ENCODE assay signal across 9 cellular contexts in genomic region chr14:61511558-61511924, GRCh38.
DNase-seq lines count a peak whose midpoint lies in the region; ATAC-seq, FAIRE-seq and TF ChIP-seq lines count a peak whose summit lies in the region.
"Had no signal": no experiment of that assay in that cellular context is flagged by ENCODE, and none has a peak within 500 bp of the region (broad histone marks: within the 10 kb centered on the region; RNA-seq: fewer than 3 reads in every experiment).

No MANE protein-coding gene starts in this region.

- H3K79me2 ChIP-seq in trophoblast cell (ENCODE audit: control insufficient read depth, insufficient read depth, low read length, poor library complexity) = peaks cover 2% of the 10 kb centered on the region

- no peaks in the 10 kb centered on the region for H3K9me3 ChIP-seq in cardiac muscle cell (ENCODE audit: low read depth)
- H3K9me3 ChIP-seq in right atrium auricular region = no peaks in the 10 kb centered on the region
- no peaks in the 10 kb centered on the region for H3K9me3 ChIP-seq in trophoblast cell (ENCODE audit: insufficient read depth, low read depth, low read length)

- no peaks in the 10 kb centered on the region for H3K9me3 Mint-ChIP-seq in CD14-positive monocyte

- H3K36me3 ChIP-seq in cardiac muscle cell (peaks cover 2% of the 10 kb centered on the region), right atrium auricular region (no peaks in the 10 kb centered on the region), trophoblast cell (ENCODE audit: control insufficient read depth in 1 of 2, insufficient read depth in 2 of 2, low read length in 2 of 2) (peaks cover 0 to 4% of the 10 kb centered on the region in 2 experiments)

- no peak overlapping the region for H2AK5ac ChIP-seq in trophoblast cell (ENCODE audit: low read length)

- no peaks in the 10 kb centered on the region for H3K27me3 Mint-ChIP-seq in CD14-positive monocyte (ENCODE audit: low read depth in 3 of 3)

- peak overlapping the region; percentile 75 for H4K91ac ChIP-seq in trophoblast cell (ENCODE audit: low read depth, low read length)

- no peak overlapping the region for H4K12ac ChIP-seq in trophoblast cell (ENCODE audit: low read depth, low read length)

- WGBS in trophoblast cell (ENCODE audit: extremely low coverage, insufficient coverage, insufficient read length) = no CpG with 5 or more reads among the region's 6 CpGs

- no peaks in the 10 kb centered on the region for H3K27me3 ChIP-seq in cardiac muscle cell
- H3K27me3 ChIP-seq in right atrium auricular region = no peaks in the 10 kb centered on the region
- H3K27me3 ChIP-seq in trophoblast cell (ENCODE audit: insufficient read depth, low read length) = no peaks in the 10 kb centered on the region

- H3K36me3 Mint-ChIP-seq in CD14-positive monocyte = peaks cover 11% of the 10 kb centered on the region in 2 donors

- peaks cover 39% of the 10 kb centered on the region for H3K79me1 ChIP-seq in trophoblast cell (ENCODE audit: low read length)

- H4K8ac ChIP-seq in trophoblast cell (ENCODE audit: low read depth, low read length) = peak overlapping the region; percentile 37

- DNase-seq in cardiac muscle cell (ENCODE audit: low read depth in 1 of 2, low spot score in 1 of 2) (no peak), right atrium auricular region (ENCODE audit: low spot score) (no peak), caudate nucleus (lab: John Stamatoyannopoulos, UW) (peak in 47 of 61 donors; percentile 18 to 95 (median 59)), trophoblast cell (peak in 1 of 2 donors; percentile 26), urothelium cell line (ENCODE audit: low spot score) (no peak), CD14-positive monocyte (ENCODE audit: low spot score) (no peak)
- DNase-seq: NCI-H146 had no signal

- peak overlapping the region in 2 of 7 donors; percentile 28 to 68 for H3K27ac Mint-ChIP-seq in CD14-positive monocyte

- no peak overlapping the region for H3K9ac ChIP-seq in trophoblast cell (ENCODE audit: low read length)

- H3K4me2 ChIP-seq in trophoblast cell (ENCODE audit: low read length) = no peak overlapping the region

- no peak overlapping the region for H3K23ac ChIP-seq in trophoblast cell (ENCODE audit: low read length)

- H3K27ac ChIP-seq in cardiac muscle cell (peak overlapping the region; percentile 66), right atrium auricular region (peak overlapping the region in 1 of 2 donors; percentile 39), caudate nucleus (ENCODE audit: low read depth, low read length) (peak overlapping the region; percentile 40), trophoblast cell (ENCODE audit: low read depth, low read length) (peak overlapping the region; percentile 55)

- H3K4me1 ChIP-seq in cardiac muscle cell (ENCODE audit: low read depth) = peaks cover 17% of the 10 kb centered on the region
- H3K4me1 ChIP-seq in right atrium auricular region = peaks cover 0 to 25% of the 10 kb centered on the region in 2 donors
- H3K4me1 ChIP-seq in trophoblast cell (ENCODE audit: control insufficient read depth in 1 of 2, insufficient read depth in 2 of 2, low read length in 2 of 2) = peaks cover 28 to 37% of the 10 kb centered on the region in 2 experiments

- intact Hi-C loops in CD14-positive monocyte (cut with micrococcal nuclease) = no loop called here

- no peak overlapping the region for H2AFZ ChIP-seq in trophoblast cell (ENCODE audit: insufficient read depth, low read length, poor library complexity)

- peak overlapping the region; percentile 57 for H3K18ac ChIP-seq in trophoblast cell (ENCODE audit: low read length)

- peak overlapping the region; percentile 78 for H3K14ac ChIP-seq in trophoblast cell (ENCODE audit: low read length)

- peak overlapping the region; percentile 85 for H2BK12ac ChIP-seq in trophoblast cell (ENCODE audit: low read length)

- peaks cover 32% of the 10 kb centered on the region for H3K4me1 Mint-ChIP-seq in CD14-positive monocyte

- FAIRE-seq in urothelium cell line (lab: Jason Lieb, UNC) = peak; percentile 87

- peak overlapping the region; percentile 43 for H3K4ac ChIP-seq in trophoblast cell (ENCODE audit: low read depth, low read length)

- H3K4me3 ChIP-seq in cardiac muscle cell (no peak overlapping the region), right atrium auricular region (no peak overlapping the region), trophoblast cell (ENCODE audit: low read depth, low read length) (no peak overlapping the region)

- H3K4me3 Mint-ChIP-seq in CD14-positive monocyte = no peak overlapping the region

- no peak for TF ChIP-seq CTCF in cardiac muscle cell (IDR thresholded peaks at IDR 0.05; ENCODE audit: low read depth, low read length)
- no peak for TF ChIP-seq CTCF in right atrium auricular region (IDR thresholded peaks at IDR 0.05)
- no peak for TF ChIP-seq CTCF in CD14-positive monocyte (IDR thresholded peaks at IDR 0.05)

- peak overlapping the region; percentile 76 for H2BK120ac ChIP-seq in trophoblast cell (ENCODE audit: insufficient read depth, low read length, poor library complexity)

- H2BK5ac ChIP-seq in trophoblast cell (ENCODE audit: low read depth, low read length, poor library complexity) = peak overlapping the region; percentile 34

- ATAC-seq in HG02798 (IDR thresholded peaks at IDR 0.05; ENCODE audit: poor library complexity, unreplicated experiment) (no peak), HG03025 (IDR thresholded peaks at IDR 0.05; ENCODE audit: low FRiP score, unreplicated experiment) (no peak)

Comparison
In these comparisons a context has a peak if more than half of its experiments do, and no peak if none do; other contexts are left out.
1. DNase-seq: peak in caudate nucleus (47 of 61); none in cardiac muscle cell (0 of 2), right atrium auricular region (single experiment), urothelium cell line (single experiment) and CD14-positive monocyte (single experiment).